In the genomic region with DNA sequence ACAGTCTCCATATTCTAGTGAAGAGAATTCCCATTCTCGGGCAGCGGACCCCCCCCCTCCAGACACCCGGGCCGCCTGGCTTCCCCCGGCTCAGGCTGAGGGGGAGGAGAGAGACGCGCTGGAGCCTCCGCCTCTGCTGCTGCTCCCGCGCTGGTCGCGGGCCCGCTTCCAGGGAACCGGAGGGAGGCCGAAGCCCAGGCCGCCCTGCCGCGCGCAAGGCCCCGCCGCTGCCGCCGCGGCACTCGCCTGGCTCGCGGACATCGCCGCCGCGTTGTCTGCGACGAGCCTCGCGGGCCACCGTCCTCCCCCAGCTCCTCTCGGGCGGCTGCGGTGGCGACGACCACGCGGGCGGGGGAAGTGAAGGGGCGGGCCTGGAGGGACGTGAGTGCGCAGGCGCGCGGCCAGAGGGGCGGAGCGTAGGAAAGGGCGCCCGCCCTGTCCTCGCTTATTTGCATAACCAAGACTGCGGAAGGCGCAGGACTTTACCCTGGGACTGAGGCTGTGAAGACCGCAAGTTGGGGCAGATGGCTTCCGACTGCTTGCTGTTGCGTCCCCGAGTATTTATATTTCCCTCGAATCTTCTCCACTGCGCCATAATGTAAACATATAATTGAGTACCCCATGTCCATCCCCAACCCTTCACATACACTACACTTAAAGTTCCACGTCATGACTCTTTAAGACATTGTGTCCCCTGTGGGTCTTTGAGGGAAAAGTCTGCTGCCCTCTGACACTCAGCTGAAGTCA, we compare ENCODE assay signal across 8 cellular contexts. TPM values are rescaled to one million over a fixed set of nuclear protein-coding genes. Genes with fewer than 3 reads are reported as not detected.
DNase-seq lines count a peak whose midpoint lies in the region; ATAC-seq and TF ChIP-seq lines count a peak whose summit lies in the region.

Gene ARL5A, minus strand, starts transcription at position 279 of the 747 bp plus-strand sequence. Its CDS starts 245 bp downstream, at position 34.

- POLR2A ChIA-PET in SK-N-SH (lab: Yijun Ruan, JAX), result interaction anchor here (0.8 kb wide), 2 partner anchors 17 to 22 kb away, joined by 3 read pairs; no protein-coding TSS in a partner anchor

- WGBS in SK-N-SH (ENCODE audit: low lambda C conversion rate), result 6% methylated on average over 12 of the region's 64 CpGs

- no peaks in the 10 kb centered on the region for H3K36me3 ChIP-seq in SK-N-SH (replicated peaks in 1 of 2; ENCODE audit: control insufficient read depth in 1 of 2, insufficient read depth in 2 of 2, low read length in 1 of 2)

- CTCF ChIA-PET in SK-N-SH (lab: Yijun Ruan, JAX), result interaction anchor here (1.0 to 2.5 kb wide), 2 partner anchors 8 to 197 kb away, joined by 4 to 9 read pairs; no protein-coding TSS in a partner anchor

- peaks cover 5% of the 10 kb centered on the region for H3F3A ChIP-seq in SK-N-SH (replicated peaks; ENCODE audit: insufficient read depth)

- H3K27ac ChIP-seq in SK-N-SH (ENCODE audit: low read depth in 2 of 2, low read length in 1 of 2) (peak within 1 kb of the TSS; percentile 64 to 86), temporal lobe (ENCODE audit: low read depth, low read length) (peak within 1 kb of the TSS; percentile 66)

- H3K4me1 ChIP-seq in SK-N-SH (ENCODE audit: control insufficient read depth in 1 of 2, insufficient read depth in 2 of 2, low read depth in 1 of 2, low read length in 1 of 2), result peaks cover 0 to 15% of the 10 kb centered on the region in 2 experiments; a peak in 2 of 4 replicates

- peaks cover 47% of the 10 kb centered on the region for H3K79me2 ChIP-seq in SK-N-SH (ENCODE audit: insufficient read depth)

- no peaks in the 10 kb centered on the region for H3K27me3 ChIP-seq in SK-N-SH (ENCODE audit: insufficient read depth)

- peak within 1 kb of the TSS; percentile 89 for H3K9ac ChIP-seq in SK-N-SH

- TF ChIP-seq EP300 in SK-N-SH (IDR thresholded peaks at IDR 0.05; ENCODE audit: borderline replicate concordance in 1 of 2, low read depth in 1 of 2, low read length in 1 of 2), result no peak

- DNase-seq in GM04504 (ENCODE audit: low read depth) (peak; percentile 85), NCI-H1048 (lab: John Stamatoyannopoulos, UW) (peak; percentile 89), SK-N-SH (peak; percentile 98), glomerular endothelial cell (ENCODE audit: extremely low read depth, low read depth, low spot score) (peak; percentile 65), occipital lobe (lab: John Stamatoyannopoulos, UW) (peak; percentile 94)
- peak; percentile 92 for DNase-seq in activated naive CD4-positive, alpha-beta T cell treated with anti-CD3 and anti-CD28 coated beads, Interleukin-2, amount 50 U/mL, for 16 hours

- peak within 1 kb of the TSS; percentile 84 to 96 for H3K4me3 ChIP-seq in SK-N-SH (ENCODE audit: low read depth in 2 of 2, low read length in 1 of 2)

- peak within 1 kb of the TSS; percentile 96 for H2AFZ ChIP-seq in SK-N-SH (ENCODE audit: low read depth)

- no peaks in the 10 kb centered on the region for H3K9me3 ChIP-seq in SK-N-SH

- TF ChIP-seq RAD21 in SK-N-SH (IDR thresholded peaks at IDR 0.05; ENCODE audit: low read length), result 0 out of 2 replicates have a peak, but pooled peaks have one; percentile 1

- no peaks in the 10 kb centered on the region for H3K9me2 ChIP-seq in SK-N-SH

- peak within 1 kb of the TSS; percentile 91 for H3K4me2 ChIP-seq in SK-N-SH

- H4K20me1 ChIP-seq in SK-N-SH (ENCODE audit: insufficient read depth), result peaks cover 33% of the 10 kb centered on the region

- TF ChIP-seq CTCF in SK-N-SH (IDR thresholded peaks at IDR 0.05), result no peak

- ATAC-seq in HG02571 (IDR thresholded peaks at IDR 0.05; ENCODE audit: unreplicated experiment), result peak; percentile 95

TF ChIP-seq in SK-N-SH, 30 proteins besides CTCF, POLR2A, EP300 and RAD21:
- TF ChIP-seq, protein P1, sequence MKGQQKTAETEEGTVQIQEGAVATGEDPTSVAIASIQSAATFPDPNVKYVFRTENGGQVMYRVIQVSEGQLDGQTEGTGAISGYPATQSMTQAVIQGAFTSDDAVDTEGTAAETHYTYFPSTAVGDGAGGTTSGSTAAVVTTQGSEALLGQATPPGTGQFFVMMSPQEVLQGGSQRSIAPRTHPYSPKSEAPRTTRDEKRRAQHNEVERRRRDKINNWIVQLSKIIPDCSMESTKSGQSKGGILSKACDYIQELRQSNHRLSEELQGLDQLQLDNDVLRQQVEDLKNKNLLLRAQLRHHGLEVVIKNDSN (IDR thresholded peaks at IDR 0.05; ENCODE audit: borderline replicate concordance, low read depth), result no peak
- TF ChIP-seq IRF3 (IDR thresholded peaks at IDR 0.05; ENCODE audit: low read depth, low read length) (no peak), MAX (IDR thresholded peaks at IDR 0.05; ENCODE audit: low read depth) (peak; percentile 80), TAF1 (IDR thresholded peaks at IDR 0.05; ENCODE audit: borderline replicate concordance, low read depth, low read length) (peak; percentile 47; the same call in 1 of the 2 replicates), NRF1 (IDR thresholded peaks at IDR 0.05; ENCODE audit: low read depth, low read length) (peak; percentile 84), REST (IDR thresholded peaks at IDR 0.05; ENCODE audit: low read depth, low read length) (no peak), SIN3A (IDR thresholded peaks at IDR 0.05; ENCODE audit: borderline replicate concordance, low read depth, low read length) (peak; percentile 58; the same call in 1 of the 2 replicates), POLR2AphosphoS5 (IDR thresholded peaks at IDR 0.05; ENCODE audit: low read depth, low read length) (peak; percentile 94), USF2 (IDR thresholded peaks at IDR 0.05; ENCODE audit: borderline replicate concordance, low read depth, low read length) (no peak), YY1 (IDR thresholded peaks at IDR 0.05; ENCODE audit: low read depth) (no peak), NFIC (IDR thresholded peaks at IDR 0.05; ENCODE audit: borderline replicate concordance) (no peak), MXI1 (IDR thresholded peaks at IDR 0.05; ENCODE audit: low read depth, low read length) (peak; percentile 62), ELF1 (IDR thresholded peaks at IDR 0.05) (peak; percentile 66)

RNA-seq across cellular contexts. Expression of gene ARL5A, which starts in this region (rescaled TPM):
- polyA plus RNA-seq in SK-N-SH (2012; rRNA removed), result 8.2 and 8.4 TPM in 2 replicates
- polyA plus RNA-seq in SK-N-SH (2012; cell fraction: cytosol; rRNA removed), result 14.0 and 22.6 TPM in 2 replicates
- polyA plus RNA-seq in SK-N-SH (2012; cell fraction: nucleus; rRNA removed), result 3.0 and 5.6 TPM in 2 replicates
- total RNA-seq in glomerular endothelial cell, result 37.5 and 49.2 TPM in 2 replicates
- total RNA-seq in occipital lobe, result 87.7 TPM
- total RNA-seq in temporal lobe, result 43.0 TPM

Comparison
In these comparisons a context has a peak if more than half of its experiments do, and no peak if none do; other contexts are left out.
1. Peak in every context shown above with its lines: DNase-seq, ATAC-seq, H3K4me3 ChIP-seq and H3K27ac ChIP-seq.